28 cellular contexts compared by ENCODE assay signal in the genomic region with DNA sequence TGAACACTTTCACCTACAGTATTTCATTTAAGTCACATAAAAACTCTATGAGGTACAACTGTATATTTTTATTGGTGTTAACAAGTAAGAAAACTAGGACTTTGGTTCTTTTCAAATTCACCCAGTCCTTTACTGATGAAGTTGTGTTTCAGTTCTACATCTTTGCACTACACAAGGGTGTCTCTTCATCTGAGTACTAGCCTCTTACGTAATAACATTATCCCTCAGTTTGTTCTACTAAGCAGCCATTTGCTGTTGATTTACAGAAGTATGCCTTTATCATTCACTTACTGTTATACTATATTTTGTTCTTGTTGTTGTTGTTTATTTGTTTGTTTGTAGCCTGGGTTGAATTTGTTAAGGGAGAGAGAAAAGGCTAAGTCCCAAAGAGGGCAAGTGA.
"Had no signal": no experiment of that assay in that cellular context is flagged by ENCODE, and none has a peak within 500 bp of the region (broad histone marks: within the 10 kb centered on the region; RNA-seq: fewer than 3 reads in every experiment).

No MANE protein-coding gene starts in this region.

- H3K4me2 ChIP-seq: hepatocyte had no signal

- H3K4me3 Mint-ChIP-seq: activated naive CD4-positive, alpha-beta T cell treated with anti-CD3 and anti-CD28 coated beads for 36 hours; activated naive CD8-positive, alpha-beta T cell treated with anti-CD3 and anti-CD28 coated beads, Interleukin-2, amount 10 ng/mL, durations not matched to agents 7 days and 5 days; dendritic cell treated with granulocyte-macrophage colony-stimulating factor and Interleukin-4, amounts not matched to agents 40 ng/mL and 50 ng/mL, for 4 days; endodermal cell; naive thymus-derived CD4-positive, alpha-beta T cell had no signal

- H3K36me3 ChIP-seq: gastrocnemius medialis, right atrium auricular region, transverse colon, WERI-Rb-1 had no signal

- DNase-seq: activated CD4-positive, alpha-beta T cell treated with anti-CD3 and anti-CD28 coated beads for 48 hours; activated CD4-positive, alpha-beta T cell treated with anti-CD3 and anti-CD28 coated beads, Interleukin-2, amount 50 U/mL, for 48 hours; activated CD8-positive, alpha-beta memory T cell treated with anti-CD3 and anti-CD28 coated beads for 24 hours; activated effector memory CD4-positive, alpha-beta T cell treated with Interleukin-2 at 50 U/mL for 16 hours; activated naive CD4-positive, alpha-beta T cell treated with anti-CD3 and anti-CD28 coated beads for 36 hours; activated naive CD8-positive, alpha-beta T cell treated with anti-CD3 and anti-CD28 coated beads, Interleukin-2, amount 10 ng/mL, durations not matched to agents 7 days and 5 days; amygdala; caudate nucleus; endodermal cell; gastrocnemius medialis; glutamatergic neuron; left cardiac atrium; midbrain; naive thymus-derived CD4-positive, alpha-beta T cell; occipital lobe; stimulated activated CD4-positive, alpha-beta T cell treated with anti-CD3 and anti-CD28 coated beads, Interleukin-2, amount 100 ng/mL, for 48 hours; stimulated activated naive CD8-positive, alpha-beta T cell treated with anti-CD3 and anti-CD28 coated beads, Interleukin-15, Interleukin-2, amounts not matched to agents 100 U/mL and 50 U/mL, for 24 hours; testis; transverse colon; WERI-Rb-1 had no signal

- H3K27ac ChIP-seq: gastrocnemius medialis, hepatocyte, parathyroid adenoma, right atrium auricular region, testis, transverse colon, WERI-Rb-1 had no signal

- H3K9me3 ChIP-seq: gastrocnemius medialis, right atrium auricular region, testis, transverse colon had no signal

- H3K4me1 Mint-ChIP-seq: activated naive CD8-positive, alpha-beta T cell treated with anti-CD3 and anti-CD28 coated beads, Interleukin-2, amount 10 ng/mL, durations not matched to agents 7 days and 5 days; endodermal cell; naive thymus-derived CD4-positive, alpha-beta T cell had no signal

- H3K4me3 ChIP-seq: gastrocnemius medialis, hepatocyte, right atrium auricular region, testis, transverse colon had no signal

- ATAC-seq: activated CD4-positive, CD25-positive, alpha-beta regulatory T cell treated with anti-CD3 and anti-CD28 coated beads, Interleukin-2, amount 50 U/mL, for 24 hours; esophagus mucosa; gastrocnemius medialis; left cardiac atrium; naive thymus-derived CD4-positive, alpha-beta T cell; stimulated activated naive CD8-positive, alpha-beta T cell treated with anti-CD3 and anti-CD28 coated beads, Interleukin-15, Interleukin-2, amounts not matched to agents 100 U/mL and 50 U/mL, for 24 hours had no signal

- H3K79me2 ChIP-seq: hepatocyte, parathyroid adenoma had no signal

- H3K27ac Mint-ChIP-seq: activated naive CD4-positive, alpha-beta T cell treated with anti-CD3 and anti-CD28 coated beads for 36 hours; activated naive CD8-positive, alpha-beta T cell treated with anti-CD3 and anti-CD28 coated beads, Interleukin-2, amount 10 ng/mL, durations not matched to agents 7 days and 5 days; dendritic cell treated with granulocyte-macrophage colony-stimulating factor and Interleukin-4, amounts not matched to agents 40 ng/mL and 50 ng/mL, for 4 days; endodermal cell; naive thymus-derived CD4-positive, alpha-beta T cell had no signal

- H3K4me1 ChIP-seq: gastrocnemius medialis, parathyroid adenoma, right atrium auricular region, testis, transverse colon had no signal

- FAIRE-seq: keratinocyte, TTC549 had no signal

- H2AFZ ChIP-seq: hepatocyte, parathyroid adenoma had no signal

- H3K36me3 Mint-ChIP-seq: activated naive CD8-positive, alpha-beta T cell treated with anti-CD3 and anti-CD28 coated beads, Interleukin-2, amount 10 ng/mL, durations not matched to agents 7 days and 5 days; naive thymus-derived CD4-positive, alpha-beta T cell had no signal

- H3K9ac ChIP-seq: parathyroid adenoma had no signal

- H3K27me3 ChIP-seq: gastrocnemius medialis, hepatocyte, right atrium auricular region, testis, transverse colon had no signal

- H3K27me3 Mint-ChIP-seq: activated naive CD8-positive, alpha-beta T cell treated with anti-CD3 and anti-CD28 coated beads, Interleukin-2, amount 10 ng/mL, durations not matched to agents 7 days and 5 days; dendritic cell treated with granulocyte-macrophage colony-stimulating factor and Interleukin-4, amounts not matched to agents 40 ng/mL and 50 ng/mL, for 4 days; naive thymus-derived CD4-positive, alpha-beta T cell had no signal

- H3K9me3 Mint-ChIP-seq: activated naive CD8-positive, alpha-beta T cell treated with anti-CD3 and anti-CD28 coated beads, Interleukin-2, amount 10 ng/mL, durations not matched to agents 7 days and 5 days; dendritic cell treated with granulocyte-macrophage colony-stimulating factor and Interleukin-4, amounts not matched to agents 40 ng/mL and 50 ng/mL, for 4 days; endodermal cell had no signal
